Comparison of ENCODE assay signal across 17 cellular contexts in the genomic region with DNA sequence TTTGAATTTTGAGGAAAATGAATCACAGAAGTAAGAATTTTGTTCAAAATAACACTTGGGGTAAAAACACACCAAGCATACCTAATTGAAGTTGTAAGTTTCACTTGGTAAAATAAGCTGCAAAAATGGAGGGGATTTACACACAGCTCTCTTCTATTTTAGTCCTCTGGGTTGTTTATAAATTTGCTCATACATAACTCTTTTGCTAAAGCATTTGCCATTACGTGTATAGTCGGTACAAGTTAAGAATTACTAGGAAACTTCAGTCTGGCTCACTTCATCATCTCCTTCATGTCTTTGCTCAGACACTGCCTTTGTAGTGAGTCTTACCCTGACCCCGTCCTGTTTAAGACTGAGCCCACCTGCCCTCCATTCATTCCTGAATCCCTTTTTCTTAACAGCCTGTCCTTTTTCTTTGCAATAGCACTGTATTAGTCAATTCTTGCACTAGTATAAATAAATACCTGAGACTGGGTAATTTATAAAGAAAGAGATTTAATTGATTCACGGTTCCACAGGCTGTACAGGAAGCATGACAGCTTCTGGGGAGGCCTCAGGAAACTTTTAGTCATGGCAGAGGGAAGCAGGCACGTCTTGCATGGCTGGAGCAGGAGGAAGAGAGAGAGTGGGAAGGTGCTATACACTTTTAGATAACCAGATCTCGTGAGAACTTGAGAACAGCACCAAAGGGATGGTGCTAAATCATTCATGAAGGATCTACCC. TPM values are rescaled to one million over a fixed set of nuclear protein-coding genes. Genes with fewer than 3 reads are reported as not detected.
A peak's percentile ranks its signal among the peaks of the same experiment; 100 is the strongest.
DNase-seq lines count a peak whose midpoint lies in the region; ATAC-seq and TF ChIP-seq lines count a peak whose summit lies in the region.
"Had no signal": no experiment of that assay in that cellular context is flagged by ENCODE, and none has a peak within 500 bp of the region (broad histone marks: within the 10 kb centered on the region; RNA-seq: fewer than 3 reads in every experiment).

No MANE protein-coding gene starts in this region.

- no peak overlapping the region for H3K4me3 Mint-ChIP-seq in T-helper 2 cell treated with Interferon-gamma antibody and Interleukin-4, amounts not matched to agents 5 μg/mL and 100 μg/mL, for 36 hours
- no peak overlapping the region for H3K4me3 Mint-ChIP-seq in activated naive CD8-positive, alpha-beta T cell
- no peak overlapping the region for H3K4me3 Mint-ChIP-seq in progenitor cell of endocrine pancreas (ENCODE audit: low read depth)
- H3K4me3 Mint-ChIP-seq: activated T-cell treated with anti-CD3 and anti-CD28 coated beads, Interleukin-2, amount 50 U/mL, for 72 hours; natural killer cell treated with Interleukin-12 subunit alpha and Interleukin-12 subunit beta and Interleukin-15 and Interleukin-18, amount 100 ng/mL, for 72 hours had no signal

- peaks cover 34% of the 10 kb centered on the region for H3K4me1 Mint-ChIP-seq in T-helper 2 cell treated with Interferon-gamma antibody and Interleukin-4, amounts not matched to agents 5 μg/mL and 100 μg/mL, for 36 hours (ENCODE audit: low read depth)
- peaks cover 52% of the 10 kb centered on the region for H3K4me1 Mint-ChIP-seq in activated naive CD8-positive, alpha-beta T cell (ENCODE audit: low read depth)
- H3K4me1 Mint-ChIP-seq in progenitor cell of endocrine pancreas (ENCODE audit: low read depth): peaks cover 37% of the 10 kb centered on the region

- peaks cover 22% of the 10 kb centered on the region for H3K9me3 Mint-ChIP-seq in T-helper 2 cell treated with Interferon-gamma antibody and Interleukin-4, amounts not matched to agents 5 μg/mL and 100 μg/mL, for 36 hours
- H3K9me3 Mint-ChIP-seq in activated naive CD8-positive, alpha-beta T cell (ENCODE audit: low read depth): peaks cover 10% of the 10 kb centered on the region
- H3K9me3 Mint-ChIP-seq in progenitor cell of endocrine pancreas (ENCODE audit: low read depth): peaks cover 6% of the 10 kb centered on the region
- H3K9me3 Mint-ChIP-seq: natural killer cell treated with Interleukin-12 subunit alpha and Interleukin-12 subunit beta and Interleukin-15 and Interleukin-18, amount 100 ng/mL, for 72 hours had no signal

- no peaks in the 10 kb centered on the region for H3K27me3 Mint-ChIP-seq in T-helper 2 cell treated with Interferon-gamma antibody and Interleukin-4, amounts not matched to agents 5 μg/mL and 100 μg/mL, for 36 hours (ENCODE audit: low read depth)
- H3K27me3 Mint-ChIP-seq in activated naive CD8-positive, alpha-beta T cell: no peaks in the 10 kb centered on the region
- H3K27me3 Mint-ChIP-seq in progenitor cell of endocrine pancreas: no peaks in the 10 kb centered on the region
- H3K27me3 Mint-ChIP-seq: natural killer cell treated with Interleukin-12 subunit alpha and Interleukin-12 subunit beta and Interleukin-15 and Interleukin-18, amount 100 ng/mL, for 72 hours had no signal

- peaks cover 26% of the 10 kb centered on the region for H3K36me3 Mint-ChIP-seq in T-helper 2 cell treated with Interferon-gamma antibody and Interleukin-4, amounts not matched to agents 5 μg/mL and 100 μg/mL, for 36 hours (ENCODE audit: low read depth)
- H3K36me3 Mint-ChIP-seq in activated naive CD8-positive, alpha-beta T cell: peaks cover 21% of the 10 kb centered on the region
- peaks cover 1% of the 10 kb centered on the region for H3K36me3 Mint-ChIP-seq in progenitor cell of endocrine pancreas (ENCODE audit: insufficient read depth)

- ATAC-seq in GM18520 (IDR thresholded peaks at IDR 0.05; ENCODE audit: unreplicated experiment): peak; percentile 27
- no peak for ATAC-seq in omental fat pad (ENCODE audit: low FRiP score)
- no peak for ATAC-seq in HG02884 (IDR thresholded peaks at IDR 0.05; ENCODE audit: unreplicated experiment)
- ATAC-seq: natural killer cell treated with Interleukin-12 subunit alpha and Interleukin-12 subunit beta and Interleukin-15 and Interleukin-18, amount 100 ng/mL, for 72 hours; sciatic nerve had no signal

- no peak for TF ChIP-seq CTCF in progenitor cell of endocrine pancreas (IDR thresholded peaks at IDR 0.05; ENCODE audit: unreplicated experiment)
- TF ChIP-seq CTCF in omental fat pad (IDR thresholded peaks at IDR 0.05): no peak

- peak; percentile 17 for DNase-seq in T-helper 2 cell treated with Interferon-gamma antibody and Interleukin-4, amounts not matched to agents 5 μg/mL and 100 μg/mL, for 36 hours (ENCODE audit: low spot score)
- no peak for DNase-seq in T-helper 2 cell
- DNase-seq in progenitor cell of endocrine pancreas (ENCODE audit: low spot score, unreplicated experiment): no peak
- no peak for DNase-seq in omental fat pad (ENCODE audit: low spot score)
- no peak for DNase-seq in NCI-H2029 treated with DMSO at 0.1 percent for 48 hours (lab: John Stamatoyannopoulos, UW)
- DNase-seq: activated T-cell treated with anti-CD3 and anti-CD28 coated beads, Interleukin-2, amount 50 U/mL, for 72 hours; GDM1; GM23248; hippocampal formation; left ventricle myocardium inferior; NCI-H2029; SHP77 treated with DMSO at 0.1 percent for 48 hours had no signal

- H3K27ac Mint-ChIP-seq in T-helper 2 cell treated with Interferon-gamma antibody and Interleukin-4, amounts not matched to agents 5 μg/mL and 100 μg/mL, for 36 hours: no peak overlapping the region
- peak overlapping the region; percentile 72 for H3K27ac Mint-ChIP-seq in activated naive CD8-positive, alpha-beta T cell
- H3K27ac Mint-ChIP-seq in progenitor cell of endocrine pancreas: peak overlapping the region; percentile 2
- H3K27ac Mint-ChIP-seq: activated T-cell treated with anti-CD3 and anti-CD28 coated beads, Interleukin-2, amount 50 U/mL, for 72 hours had no signal

RNA-seq across cellular contexts. Expression of a gene that starts 38.1 kb away (rescaled TPM):
- total RNA-seq in progenitor cell of endocrine pancreas (101 and 105 TPM in 2 replicates), omental fat pad (10 to 100 TPM; 20.3 to 49.1 (median 34.5) TPM)
